In genomic region chr12:57110189-57111045, GRCh38 we compare ENCODE assay signal across 8 cellular contexts. TPM values are rescaled to one million over a fixed set of nuclear protein-coding genes. Genes with fewer than 3 reads are reported as not detected.
DNase-seq lines count a peak whose midpoint lies in the region; ATAC-seq lines count a peak whose summit lies in the region.

No MANE protein-coding gene starts in this region.

- H3K27ac ChIP-seq in effector memory CD4-positive, alpha-beta T cell (ENCODE audit: insufficient read depth, low read length, poor library complexity, severe bottlenecking) = peak overlapping the region; percentile 97

- H3K27ac Mint-ChIP-seq in stimulated activated effector memory CD8-positive, alpha-beta T cell treated with anti-CD3 and anti-CD28 coated beads, Interleukin-12 subunit alpha, Interleukin-12 subunit beta, amount 100 ng/mL, for 72 hours = peak overlapping the region; percentile 95

- H3K9me3 Mint-ChIP-seq in stimulated activated effector memory CD8-positive, alpha-beta T cell treated with anti-CD3 and anti-CD28 coated beads, Interleukin-12 subunit alpha, Interleukin-12 subunit beta, amount 100 ng/mL, for 72 hours = no peaks in the 10 kb centered on the region

- peak overlapping the region; percentile 61 for H3K4me3 ChIP-seq in MG63
- H3K4me3 ChIP-seq in effector memory CD4-positive, alpha-beta T cell (ENCODE audit: insufficient read depth, low read depth, low read length, poor library complexity, severe bottlenecking) = peak overlapping the region; percentile 76
- H3K4me3 ChIP-seq in mononuclear cell (ENCODE audit: low read length) = peak overlapping the region; percentile 98

- H3K9me3 ChIP-seq in MG63 = no peaks in the 10 kb centered on the region
- H3K9me3 ChIP-seq in effector memory CD4-positive, alpha-beta T cell (ENCODE audit: control insufficient read depth, low read length) = no peaks in the 10 kb centered on the region
- H3K9me3 ChIP-seq in mononuclear cell (ENCODE audit: low read depth, low read length) = no peaks in the 10 kb centered on the region

- peaks cover 32% of the 10 kb centered on the region for H3K4me1 ChIP-seq in effector memory CD4-positive, alpha-beta T cell (ENCODE audit: control insufficient read depth, insufficient read depth, low read length, poor library complexity, severe bottlenecking)
- peaks cover 40% of the 10 kb centered on the region for H3K4me1 ChIP-seq in mononuclear cell (ENCODE audit: insufficient read depth, low read length)

- peaks cover 4% of the 10 kb centered on the region for H3K36me3 ChIP-seq in MG63
- H3K36me3 ChIP-seq in effector memory CD4-positive, alpha-beta T cell (ENCODE audit: control insufficient read depth, insufficient read depth, low read length) = peaks cover 27% of the 10 kb centered on the region

- DNase-seq in COLO829 (ENCODE audit: low spot score) (peak; percentile 58), MG63 (peak; percentile 36), NCI-H345 treated with DMSO at 0.1 percent for 48 hours (lab: John Stamatoyannopoulos, UW; ENCODE audit: unreplicated experiment) (no peak)
- DNase-seq in activated CD4-positive, alpha-beta T cell treated with anti-CD3 and anti-CD28 coated beads, Interleukin-2, amount 50 U/mL, for 1 hour = peak; percentile 72
- peak; percentile 71 to 74 (median 73) for DNase-seq in effector memory CD4-positive, alpha-beta T cell
- DNase-seq in stimulated activated effector memory CD8-positive, alpha-beta T cell treated with anti-CD3 and anti-CD28 coated beads, Interleukin-12 subunit alpha, Interleukin-12 subunit beta, amount 100 ng/mL, for 72 hours (ENCODE audit: low spot score in 2 of 2) = peak; percentile 43 to 84

- peak; percentile 42 for ATAC-seq in GM21515 (IDR thresholded peaks at IDR 0.05; ENCODE audit: unreplicated experiment)
- ATAC-seq in stimulated activated effector memory CD8-positive, alpha-beta T cell treated with anti-CD3 and anti-CD28 coated beads, Interleukin-12 subunit alpha, Interleukin-12 subunit beta, amount 100 ng/mL, for 72 hours = peak; percentile 56

- H3K4me3 Mint-ChIP-seq in stimulated activated effector memory CD8-positive, alpha-beta T cell treated with anti-CD3 and anti-CD28 coated beads, Interleukin-12 subunit alpha, Interleukin-12 subunit beta, amount 100 ng/mL, for 72 hours = peak overlapping the region; percentile 88

- H3K36me3 Mint-ChIP-seq in stimulated activated effector memory CD8-positive, alpha-beta T cell treated with anti-CD3 and anti-CD28 coated beads, Interleukin-12 subunit alpha, Interleukin-12 subunit beta, amount 100 ng/mL, for 72 hours = peaks cover 67% of the 10 kb centered on the region

- peaks cover 67% of the 10 kb centered on the region for H3K4me1 Mint-ChIP-seq in stimulated activated effector memory CD8-positive, alpha-beta T cell treated with anti-CD3 and anti-CD28 coated beads, Interleukin-12 subunit alpha, Interleukin-12 subunit beta, amount 100 ng/mL, for 72 hours

- no peaks in the 10 kb centered on the region for H3K27me3 ChIP-seq in MG63
- H3K27me3 ChIP-seq in effector memory CD4-positive, alpha-beta T cell (replicated peaks; ENCODE audit: control insufficient read depth, insufficient read depth, low read length, poor library complexity, severe bottlenecking) = no peaks in the 10 kb centered on the region
- no peaks in the 10 kb centered on the region for H3K27me3 ChIP-seq in mononuclear cell (ENCODE audit: insufficient read depth, low read length)

RNA-seq across cellular contexts. Expression of gene STAT6, which starts 0.7 kb away (rescaled TPM):
- total RNA-seq in MG63 (2014; rRNA removed; shearing (Covaris generic); ENCODE audit: low replicate concordance) = 53.6 and 59.7 TPM in 2 replicates
- 68.1 TPM for total RNA-seq in mononuclear cell

RNA-seq across cellular contexts. Expression of gene LRP1, which starts 17.9 kb away (rescaled TPM):
- total RNA-seq in MG63 (2014; rRNA removed; shearing (Covaris generic); ENCODE audit: low replicate concordance) = 29.1 and 39.0 TPM in 2 replicates
- 56.0 TPM for total RNA-seq in mononuclear cell

RNA-seq across cellular contexts. Expression of gene NAB2, which starts 21.5 kb away (rescaled TPM):
- 28.7 and 45.1 TPM in 2 replicates for total RNA-seq in MG63 (2014; rRNA removed; shearing (Covaris generic); ENCODE audit: low replicate concordance)
- total RNA-seq in mononuclear cell = 16.3 TPM

RNA-seq across cellular contexts. Expression of gene NEMP1, which starts 31.8 kb away (rescaled TPM):
- total RNA-seq in MG63 (2014; rRNA removed; shearing (Covaris generic); ENCODE audit: low replicate concordance) = 14.6 and 14.9 TPM in 2 replicates
- total RNA-seq in mononuclear cell = 6.6 TPM

RNA-seq across cellular contexts. Expression of gene LRP1-AS, which starts 37.0 kb away (rescaled TPM):
- total RNA-seq in MG63 (2014; rRNA removed; shearing (Covaris generic); ENCODE audit: low replicate concordance) = not detected in 2 replicates
- not detected for total RNA-seq in mononuclear cell
